13 cellular contexts compared by ENCODE assay signal in genomic region chr2:69948032-69948962, GRCh38. TPM values are rescaled to one million over a fixed set of nuclear protein-coding genes. Genes with fewer than 3 reads are reported as not detected.
DNase-seq lines count a peak whose midpoint lies in the region; ATAC-seq and TF ChIP-seq lines count a peak whose summit lies in the region.
"Had no signal": no experiment of that assay in that cellular context is flagged by ENCODE, and none has a peak within 500 bp of the region (broad histone marks: within the 10 kb centered on the region; RNA-seq: fewer than 3 reads in every experiment).

No MANE protein-coding gene starts in this region.

- no peak overlapping the region for H3K27ac ChIP-seq in GM23248
- no peak overlapping the region for H3K27ac ChIP-seq in WERI-Rb-1
- no peak overlapping the region for H3K27ac ChIP-seq in adrenal gland
- H3K27ac ChIP-seq: coronary artery, VCaP had no signal

- peaks cover 13% of the 10 kb centered on the region; the same call in 1 of the 2 replicates for H3F3A ChIP-seq in GM23248 (ENCODE audit: insufficient read depth)

- H3K4me1 ChIP-seq in GM23248 (ENCODE audit: insufficient read depth) (peaks cover 14% of the 10 kb centered on the region), adrenal gland (replicated peaks in 1 of 2) (no peaks in the 10 kb centered on the region)

- H3K9ac ChIP-seq in GM23248, result no peak overlapping the region

- no peaks in the 10 kb centered on the region for H3K9me2 ChIP-seq in GM23248 (ENCODE audit: insufficient read depth)

- TF ChIP-seq POLR2A in adrenal gland (IDR thresholded peaks at IDR 0.05), result no peak

- in situ Hi-C loops in GM23248 (cut with MboI), result no loop called here

- no peaks in the 10 kb centered on the region for H4K20me1 ChIP-seq in GM23248 (ENCODE audit: insufficient read depth)

- H3K9me3 ChIP-seq in GM23248 (ENCODE audit: low read depth), result no peaks in the 10 kb centered on the region
- H3K9me3 ChIP-seq in WERI-Rb-1 (ENCODE audit: severe bottlenecking), result no peaks in the 10 kb centered on the region
- H3K9me3 ChIP-seq in adrenal gland (replicated peaks in 1 of 3), result no peaks in the 10 kb centered on the region

- DNase-seq in GM23248 (peak; percentile 46), WERI-Rb-1 (peak; percentile 24), iPS-NIHi7 (ENCODE audit: extremely low spot score) (peak; percentile 43), sciatic nerve (ENCODE audit: low spot score) (no peak), SW480 (ENCODE audit: low spot score) (no peak), adrenal gland (no peak)
- DNase-seq: activated naive CD8-positive, alpha-beta T cell treated with anti-CD3 and anti-CD28 coated beads for 36 hours; NCI-H1092; stimulated activated CD4-positive, alpha-beta T cell treated with anti-CD3 and anti-CD28 coated beads, Interleukin-2, amount 100 ng/mL, for 48 hours; trophoblast cell had no signal

- no peak overlapping the region for H3K4me3 ChIP-seq in GM23248
- no peak overlapping the region for H3K4me3 ChIP-seq in WERI-Rb-1 (ENCODE audit: low read depth, low read length)
- no peak overlapping the region for H3K4me3 ChIP-seq in adrenal gland
- H3K4me3 ChIP-seq: coronary artery had no signal

- 0 out of 2 replicates have a peak overlapping the region, but pooled peaks have one; percentile 40 for H2AFZ ChIP-seq in GM23248

- H3K27me3 ChIP-seq in GM23248 (replicated peaks; ENCODE audit: insufficient read depth), result no peaks in the 10 kb centered on the region
- no peaks in the 10 kb centered on the region for H3K27me3 ChIP-seq in WERI-Rb-1 (ENCODE audit: insufficient read depth, low read depth, severe bottlenecking)
- H3K27me3 ChIP-seq in adrenal gland, result no peaks in the 10 kb centered on the region

- ATAC-seq in sciatic nerve (peak; percentile 24), GM18858 (IDR thresholded peaks at IDR 0.05; ENCODE audit: unreplicated experiment) (no peak)

- no peaks in the 10 kb centered on the region for H3K36me3 ChIP-seq in GM23248 (ENCODE audit: low read depth)
- peaks cover under 1% of the 10 kb centered on the region for H3K36me3 ChIP-seq in WERI-Rb-1
- H3K36me3 ChIP-seq in adrenal gland (replicated peaks in 1 of 2), result no peaks in the 10 kb centered on the region

- TF ChIP-seq CTCF in WERI-Rb-1 (IDR thresholded peaks at IDR 0.05; ENCODE audit: low read depth, low read length), result no peak
- TF ChIP-seq CTCF in adrenal gland (IDR thresholded peaks at IDR 0.05), result no peak

- no peak overlapping the region for H3K4me2 ChIP-seq in GM23248 (ENCODE audit: unreplicated experiment)

- H3K79me2 ChIP-seq in GM23248 (ENCODE audit: insufficient read depth), result no peaks in the 10 kb centered on the region

- WGBS in GM23248 (ENCODE audit: low coverage in 1 of 2, low lambda C conversion rate in 2 of 2, missing lambda C conversion rate in 2 of 2), 2 experiments, result 40 to 54% methylated on average over 23 to 31 of the region's 35 CpGs
- 48 to 66% (median 57%) methylated on average over 23 to 35 of the region's 35 CpGs for WGBS in adrenal gland, 4 donors

- intact Hi-C loops in sciatic nerve (cut with DNase I) (no loop called here), adrenal gland (cut with DNase I) (no loop called here)

RNA-seq across cellular contexts. Expression of gene ASPRV1, which starts 13.1 kb away (rescaled TPM):
- under 0.01 and 0.86 TPM in 2 replicates for total RNA-seq in GM23248 (2014; rRNA removed; shearing (Covaris generic))
- polyA plus RNA-seq in GM23248 (2016; fragmentation: Nextera tagmentation; extraction: Ambion mirVana) (0.19 and 0.24 TPM in 2 replicates), adrenal gland (1 to 10 TPM in 2 of 3 donors, under 1 TPM in 1; 0.64 to 3.5 (median 2.8) TPM)
- total RNA-seq in sciatic nerve (5.6 TPM), adrenal gland (1 to 10 TPM in 7 of 8 donors, under 1 TPM in 1; 0.61 to 5.6 (median 1.9) TPM)

RNA-seq across cellular contexts. Expression of gene MXD1, which starts 33.4 kb away (rescaled TPM):
- total RNA-seq in GM23248 (2014; rRNA removed; shearing (Covaris generic)), result 4.4 and 5.3 TPM in 2 replicates
- polyA plus RNA-seq in GM23248 (2016; fragmentation: Nextera tagmentation; extraction: Ambion mirVana), result 6.3 and 7.6 TPM in 2 replicates
- total RNA-seq in sciatic nerve, result 25.3 TPM
- 10 to 100 TPM in 3 of 8 donors, 1 to 10 TPM in 5; 5.8 to 12.1 (median 8.7) TPM for total RNA-seq in adrenal gland
- 1 to 10 TPM; 1.7 to 6.4 (median 2.5) TPM for polyA plus RNA-seq in adrenal gland

RNA-seq across cellular contexts. Expression of gene SNRNP27, which starts 54.5 kb away (rescaled TPM):
- total RNA-seq in GM23248 (2014; rRNA removed; shearing (Covaris generic)), result 46.8 and 69.3 TPM in 2 replicates
- polyA plus RNA-seq in GM23248 (2016; fragmentation: Nextera tagmentation; extraction: Ambion mirVana) (84.4 and 85.9 TPM in 2 replicates), adrenal gland (10 to 100 TPM; 25.1 to 76.0 (median 46.7) TPM)
- total RNA-seq in sciatic nerve (46.9 TPM), adrenal gland (10 to 100 TPM; 35.2 to 67.4 (median 43.7) TPM)

Comparison
In these comparisons a context has a peak if more than half of its experiments do, and no peak if none do; other contexts are left out.
1. DNase-seq: peak in GM23248 (single experiment), WERI-Rb-1 (single experiment) and iPS-NIHi7 (single experiment); none in sciatic nerve (single experiment), SW480 (single experiment) and adrenal gland (0 of 7).